8 cellular contexts compared by ENCODE assay signal in genomic region chr20:53642196-53643030, GRCh38. TPM values are rescaled to one million over a fixed set of nuclear protein-coding genes. Genes with fewer than 3 reads are reported as not detected.
DNase-seq lines count a peak whose midpoint lies in the region; ATAC-seq and TF ChIP-seq lines count a peak whose summit lies in the region.

No MANE protein-coding gene starts in this region.

- no peak overlapping the region for H2AK5ac ChIP-seq in mesendoderm (ENCODE audit: low read length)

- H3K9ac ChIP-seq in mesendoderm (ENCODE audit: low read length), result no peak overlapping the region

- H3K27ac ChIP-seq in mesendoderm (ENCODE audit: low read depth, low read length), result no peak overlapping the region

- no peaks in the 10 kb centered on the region for H3K79me2 ChIP-seq in mesendoderm (ENCODE audit: control insufficient read depth, insufficient read depth, low read length)

- H3K79me1 ChIP-seq in mesendoderm (ENCODE audit: low read length), result no peaks in the 10 kb centered on the region

- no peak overlapping the region for H3K23ac ChIP-seq in mesendoderm (ENCODE audit: low read length)

- no peak overlapping the region for H2BK15ac ChIP-seq in mesendoderm (replicated peaks; ENCODE audit: low read depth)

- no peaks in the 10 kb centered on the region for H3K27me3 ChIP-seq in mesendoderm (ENCODE audit: insufficient read depth, low read length, poor library complexity)

- no CpG with 5 or more reads among the region's 17 CpGs for WGBS in mesendoderm (ENCODE audit: extremely low coverage, insufficient coverage, low lambda C conversion rate)

- DNase-seq in CMK (ENCODE audit: low read depth), result peak; percentile 50
- peak; percentile 87 for DNase-seq in HuH-7.5 (ENCODE audit: low spot score)
- peak; percentile 29 for DNase-seq in T1000 (lab: John Stamatoyannopoulos, UW)
- peak; percentile 66 for DNase-seq in choroid plexus epithelial cell (ENCODE audit: low read depth)
- peak; percentile 56 for DNase-seq in mesendoderm
- peak; percentile 45 for DNase-seq in ureter (ENCODE audit: low spot score)
- no peak for DNase-seq in 8988T

- no peak overlapping the region for H3K4me2 ChIP-seq in mesendoderm (ENCODE audit: low read length)

- H2BK120ac ChIP-seq in mesendoderm (ENCODE audit: low read depth, low read length), result no peak overlapping the region

- no peak overlapping the region for H2BK5ac ChIP-seq in mesendoderm (ENCODE audit: low read length)

- peak; percentile 2 for TF ChIP-seq CTCF in choroid plexus epithelial cell (conservative IDR thresholded peaks at IDR 0.05; ENCODE audit: low read depth, low read length)

- no peak overlapping the region for H3K4ac ChIP-seq in mesendoderm (ENCODE audit: low read depth, low read length)

- peaks cover 2% of the 10 kb centered on the region for H3K4me1 ChIP-seq in mesendoderm (ENCODE audit: control insufficient read depth, low read depth, low read length)

- peak overlapping the region; percentile 25 for H3K56ac ChIP-seq in mesendoderm (ENCODE audit: low read length)

- H3K4me3 ChIP-seq in choroid plexus epithelial cell (ENCODE audit: low read depth, low read length) (no peak overlapping the region), mesendoderm (ENCODE audit: low read length) (no peak overlapping the region)

- peak; percentile 46 for ATAC-seq in GM21423 (IDR thresholded peaks at IDR 0.05; ENCODE audit: unreplicated experiment)

- H4K5ac ChIP-seq in mesendoderm (ENCODE audit: low read length), result no peak overlapping the region

- no peak overlapping the region for H3K18ac ChIP-seq in mesendoderm (ENCODE audit: low read length)

- no peaks in the 10 kb centered on the region for H3K36me3 ChIP-seq in mesendoderm (ENCODE audit: control insufficient read depth, insufficient read depth, low read length)

- H4K8ac ChIP-seq in mesendoderm (ENCODE audit: low read depth, low read length), result no peak overlapping the region

RNA-seq across cellular contexts. Expression of gene ZNF217, which starts 48.8 kb away (rescaled TPM):
- polyA plus RNA-seq in mesendoderm (2013, experiment 1 of 2), result 22.0 TPM
- 21.5 TPM for polyA plus RNA-seq in mesendoderm (2013, experiment 2 of 2)
- 80.7 TPM for total RNA-seq in ureter
